Comparison of ENCODE assay signal across 8 cellular contexts in the genomic region with DNA sequence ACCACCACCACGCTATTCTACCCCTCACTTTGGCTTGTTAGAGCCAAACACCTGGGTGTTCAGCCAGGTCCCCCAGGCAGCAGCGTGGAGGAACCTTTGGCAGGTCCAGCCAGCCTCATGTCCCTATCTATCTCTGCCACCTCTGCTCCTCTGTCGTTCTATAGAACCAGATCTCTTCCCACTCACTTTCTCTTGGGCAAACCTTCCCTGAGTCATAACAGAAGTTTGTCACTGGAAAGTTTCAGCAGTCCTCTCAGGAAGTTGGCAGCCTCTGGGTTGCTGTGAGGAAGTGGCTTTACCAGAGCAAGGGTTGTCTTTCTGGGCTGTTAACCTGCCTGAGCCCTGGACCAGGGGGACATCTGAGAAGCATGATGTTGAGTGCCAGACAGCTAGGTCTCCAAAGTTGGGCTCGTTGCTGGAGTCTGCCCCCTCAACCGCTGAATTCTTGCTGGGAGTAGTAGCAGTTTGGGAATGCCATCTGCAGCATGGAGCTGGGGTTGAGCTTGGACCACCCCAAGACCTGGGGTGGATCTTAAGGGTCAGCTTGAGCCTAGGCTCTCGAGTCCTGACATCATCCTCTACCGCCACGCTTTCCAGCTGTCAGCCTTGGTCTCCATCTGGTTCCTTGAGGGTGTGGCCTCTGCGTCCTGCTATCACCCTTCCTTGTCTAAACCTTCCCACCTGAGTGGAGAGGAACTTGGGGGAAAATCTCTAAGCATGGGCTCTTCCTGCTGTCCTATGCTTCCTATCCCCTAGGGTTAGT. TPM values are rescaled to one million over a fixed set of nuclear protein-coding genes. Genes with fewer than 3 reads are reported as not detected.
A peak's percentile ranks its signal among the peaks of the same experiment; 100 is the strongest.
DNase-seq lines count a peak whose midpoint lies in the region; ATAC-seq and TF ChIP-seq lines count a peak whose summit lies in the region.

No MANE protein-coding gene starts in this region.

- peak; percentile 3 for ATAC-seq in GM21528 (IDR thresholded peaks at IDR 0.05; ENCODE audit: low FRiP score, unreplicated experiment)
- no peak for ATAC-seq in HG02798 (IDR thresholded peaks at IDR 0.05; ENCODE audit: poor library complexity, unreplicated experiment)

- in situ Hi-C loops in ACHN (cut with HindIII; ENCODE audit: low pct_ligation_motif_present, low pct_unique_long_range_greater_than_20kb, low sequenced_read_pairs), result no loop called here

- H3K4me1 Mint-ChIP-seq in chondrocyte (ENCODE audit: low read depth), result peaks cover 89% of the 10 kb centered on the region

- peaks cover 11% of the 10 kb centered on the region for H3K36me3 Mint-ChIP-seq in chondrocyte (ENCODE audit: low read depth)

- no peaks in the 10 kb centered on the region for H3K36me3 ChIP-seq in tibial artery

- peak; percentile 16 for DNase-seq in ACHN
- DNase-seq in SIG-M5 treated with dmso at 0.1 percent for 504 hours (lab: John Stamatoyannopoulos, UW; ENCODE audit: unreplicated experiment), result peak; percentile 78
- DNase-seq in chondrocyte (ENCODE audit: low spot score), result no peak
- DNase-seq in lung microvascular endothelial cell (ENCODE audit: low read depth in 2 of 2), result peak; percentile 59 to 63
- DNase-seq in tibial artery, result peak; percentile 65 to 87
- DNase-seq in HuH-7 (ENCODE audit: low spot score), result no peak

- H3K27me3 ChIP-seq in tibial artery, result no peaks in the 10 kb centered on the region

- no peak for TF ChIP-seq CTCF in chondrocyte (IDR thresholded peaks at IDR 0.05)
- no peak for TF ChIP-seq CTCF in tibial artery (IDR thresholded peaks at IDR 0.05)

- intact Hi-C loops in tibial artery (cut with DNase I; ENCODE audit: low total_unique reads), result loop anchor here (5.0 kb wide), 1 partner anchor 1338 kb away; no protein-coding TSS in a partner anchor

- H3K9me3 ChIP-seq in tibial artery, result no peaks in the 10 kb centered on the region

- peak overlapping the region; percentile 74 to 88 for H3K4me3 ChIP-seq in tibial artery

- H3K4me1 ChIP-seq in tibial artery, result peaks cover 0 to 77% (median 64%) of the 10 kb centered on the region in 4 donors

- H3K4me3 Mint-ChIP-seq in chondrocyte (ENCODE audit: unreplicated experiment), result peak overlapping the region; percentile 85

- peak overlapping the region; percentile 86 to 92 for H3K27ac ChIP-seq in tibial artery

- no peaks in the 10 kb centered on the region for H3K27me3 Mint-ChIP-seq in chondrocyte (ENCODE audit: low read depth)

- no peaks in the 10 kb centered on the region for H3K9me3 Mint-ChIP-seq in chondrocyte (ENCODE audit: low read depth)

- peak overlapping the region; percentile 99 for H3K27ac Mint-ChIP-seq in chondrocyte (ENCODE audit: unreplicated experiment)

RNA-seq across cellular contexts. Expression of a gene that starts 0.9 kb away (rescaled TPM):
- 156 to 175 TPM (median 162 TPM) in 3 replicates for total RNA-seq in chondrocyte
- total RNA-seq in lung microvascular endothelial cell, result 16.5 and 17.4 TPM in 2 replicates

RNA-seq across cellular contexts. Expression of a gene that starts 27.4 kb away (rescaled TPM):
- total RNA-seq in chondrocyte (8.7 to 20.4 TPM (median 8.7 TPM) in 3 replicates), lung microvascular endothelial cell (0.87 and 1.2 TPM in 2 replicates)

RNA-seq across cellular contexts. Expression of a gene that starts 38.7 kb away (rescaled TPM):
- total RNA-seq in chondrocyte (not detected in 3 replicates), lung microvascular endothelial cell (not detected in 2 replicates)

RNA-seq across cellular contexts. Expression of a gene that starts 45.0 kb away (rescaled TPM):
- total RNA-seq in chondrocyte, result 13.1 to 18.2 TPM (median 13.7 TPM) in 3 replicates
- 4.2 and 4.8 TPM in 2 replicates for total RNA-seq in lung microvascular endothelial cell

Comparison
In these comparisons a context has a peak if more than half of its experiments do, and no peak if none do; other contexts are left out.
1. DNase-seq: peak in ACHN (single experiment), SIG-M5 treated with dmso at 0.1 percent for 504 hours (single experiment), lung microvascular endothelial cell (2 of 2) and tibial artery (2 of 2); none in chondrocyte (single experiment) and HuH-7 (single experiment).